ENCODE assay signal across 8 cellular contexts in the genomic region with DNA sequence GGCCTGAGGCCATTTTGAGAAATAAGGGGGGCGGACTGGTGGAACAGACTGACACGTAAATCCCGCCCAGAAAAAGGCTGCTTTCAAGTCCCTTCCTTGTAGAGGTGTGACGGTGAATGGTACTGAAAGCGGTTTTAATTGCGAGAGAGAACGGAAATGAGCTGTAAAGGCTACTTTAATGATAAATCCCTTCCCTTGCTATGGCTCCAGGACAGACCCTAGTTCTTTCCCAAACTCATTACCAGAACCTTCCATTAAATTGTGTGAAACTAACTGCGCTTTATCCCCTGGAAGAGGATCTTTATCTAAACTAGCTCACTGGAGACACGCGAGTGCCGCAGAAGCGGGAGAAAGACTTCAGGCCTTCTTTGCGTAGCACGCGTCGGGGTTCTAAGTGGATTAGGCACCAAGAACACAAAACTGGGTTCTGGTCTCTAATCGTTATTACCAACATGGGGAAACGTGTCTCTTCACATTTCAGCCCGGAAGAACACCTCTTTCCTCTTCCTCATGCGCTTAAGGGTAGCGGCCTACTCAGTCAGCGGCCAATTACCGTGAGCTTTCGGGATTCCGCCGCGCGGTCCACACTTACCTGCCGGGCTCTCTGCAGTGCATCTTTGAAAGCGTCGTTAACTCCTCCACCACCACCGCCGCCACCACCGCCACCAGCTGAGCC. TPM values are rescaled to one million over a fixed set of nuclear protein-coding genes. Genes with fewer than 3 reads are reported as not detected.
A peak's percentile ranks its signal among the peaks of the same experiment; 100 is the strongest.
DNase-seq lines count a peak whose midpoint lies in the region; ATAC-seq and TF ChIP-seq lines count a peak whose summit lies in the region.

No MANE protein-coding gene starts in this region.

- H3K27ac ChIP-seq in gastrocnemius medialis = peak overlapping the region; percentile 91 to 97 (median 94)

- intact Hi-C loops in gastrocnemius medialis (cut with DNase I; ENCODE audit: low total_unique reads) = loop anchor here (2.0 to 5.0 kb wide), 3 partner anchors 68 to 154 kb away; no protein-coding TSS in a partner anchor

- peak overlapping the region; percentile 69 to 82 (median 79) for H3K4me3 ChIP-seq in gastrocnemius medialis

- no peak for TF ChIP-seq CTCF in gastrocnemius medialis (IDR thresholded peaks at IDR 0.05 in 4 of 5, conservative IDR thresholded peaks at IDR 0.05 in 1 of 5)

- H3K4me1 ChIP-seq in gastrocnemius medialis = peaks cover 52 to 54% of the 10 kb centered on the region in 2 donors

- in situ Hi-C loops in gastrocnemius medialis (cut with MboI; ENCODE audit: low sequenced_read_pairs in 4 of 4) = loop anchor here in 2 of 4 donors (5.0 to 25.0 kb wide), 3 partner anchors 134 to 634 kb away; a partner anchor contains a TSS

- peak; percentile 48 for TF ChIP-seq POLR2A in GM15510 (IDR thresholded peaks at IDR 0.05; ENCODE audit: borderline replicate concordance, extremely low read depth, insufficient read length)
- TF ChIP-seq POLR2A in gastrocnemius medialis (IDR thresholded peaks at IDR 0.05) = peak in 1 of 2 donors; percentile 47

- no peaks in the 10 kb centered on the region for H3K9me3 ChIP-seq in gastrocnemius medialis

- H3K27me3 ChIP-seq in gastrocnemius medialis = no peaks in the 10 kb centered on the region

- DNase-seq in NCI-H1436 treated with DMSO at 0.1 percent for 48 hours (lab: John Stamatoyannopoulos, UW) (peak; percentile 51), T follicular helper cell (ENCODE audit: low read depth) (peak; percentile 70), amygdala (lab: John Stamatoyannopoulos, UW) (peak in 45 of 56 donors; percentile 6 to 76 (median 36)), iPS DF 4.7 (ENCODE audit: extremely low read depth, low spot score) (peak; percentile 62), gastrocnemius medialis (peak; percentile 67 to 78), OCI-M2 (lab: John Stamatoyannopoulos, UW; ENCODE audit: unreplicated experiment) (no peak)

- no peaks in the 10 kb centered on the region for H3K36me3 ChIP-seq in gastrocnemius medialis

- ATAC-seq in HG02852 (IDR thresholded peaks at IDR 0.05; ENCODE audit: unreplicated experiment) (peak; percentile 71), gastrocnemius medialis (peak; percentile 58 to 72)

RNA-seq across cellular contexts. Expression of a gene that starts 0.4 kb away (rescaled TPM):
- 10 to 100 TPM; 25.6 to 64.3 (median 47.8) TPM for total RNA-seq in gastrocnemius medialis

RNA-seq across cellular contexts. Expression of a gene that starts 26.3 kb away (rescaled TPM):
- 10 to 100 TPM; 35.6 to 84.9 (median 45.3) TPM for total RNA-seq in gastrocnemius medialis
